In genomic region chr7:98879198-98879988, GRCh38 we compare ENCODE assay signal across 1 cellular context.
TF ChIP-seq lines count a peak whose summit lies in the region.

No MANE protein-coding gene starts in this region.

TF ChIP-seq in WTC11, 78 proteins besides CTCF, POLR2A, EP300 and RAD21 (continued from another document):
- no peak for TF ChIP-seq ZNF532 (CRISPR knock-in tag; IDR thresholded peaks at IDR 0.05; ENCODE audit: borderline replicate concordance)
- no peak for TF ChIP-seq ESRRA (CRISPR knock-in tag; IDR thresholded peaks at IDR 0.05; ENCODE audit: borderline replicate concordance)
TF ChIP-seq in WTC11: peak in this region for 0.
